ENCODE assay signal across 1 cellular context in genomic region chr5:72243706-72244105, GRCh38.
A peak's percentile ranks its signal among the peaks of the same experiment; 100 is the strongest.
TF ChIP-seq lines count a peak whose summit lies in the region.

No MANE protein-coding gene starts in this region.

TF ChIP-seq in K562, 482 proteins besides CTCF, POLR2A, EP300 and RAD21 (continued from another document):
- no peak for TF ChIP-seq ZNF398 (CRISPR knock-in tag; IDR thresholded peaks at IDR 0.05)
- TF ChIP-seq, protein P1, sequence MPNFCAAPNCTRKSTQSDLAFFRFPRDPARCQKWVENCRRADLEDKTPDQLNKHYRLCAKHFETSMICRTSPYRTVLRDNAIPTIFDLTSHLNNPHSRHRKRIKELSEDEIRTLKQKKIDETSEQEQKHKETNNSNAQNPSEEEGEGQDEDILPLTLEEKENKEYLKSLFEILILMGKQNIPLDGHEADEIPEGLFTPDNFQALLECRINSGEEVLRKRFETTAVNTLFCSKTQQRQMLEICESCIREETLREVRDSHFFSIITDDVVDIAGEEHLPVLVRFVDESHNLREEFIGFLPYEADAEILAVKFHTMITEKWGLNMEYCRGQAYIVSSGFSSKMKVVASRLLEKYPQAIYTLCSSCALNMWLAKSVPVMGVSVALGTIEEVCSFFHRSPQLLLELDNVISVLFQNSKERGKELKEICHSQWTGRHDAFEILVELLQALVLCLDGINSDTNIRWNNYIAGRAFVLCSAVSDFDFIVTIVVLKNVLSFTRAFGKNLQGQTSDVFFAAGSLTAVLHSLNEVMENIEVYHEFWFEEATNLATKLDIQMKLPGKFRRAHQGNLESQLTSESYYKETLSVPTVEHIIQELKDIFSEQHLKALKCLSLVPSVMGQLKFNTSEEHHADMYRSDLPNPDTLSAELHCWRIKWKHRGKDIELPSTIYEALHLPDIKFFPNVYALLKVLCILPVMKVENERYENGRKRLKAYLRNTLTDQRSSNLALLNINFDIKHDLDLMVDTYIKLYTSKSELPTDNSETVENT (CRISPR knock-in tag; IDR thresholded peaks at IDR 0.05) = no peak
- no peak for TF ChIP-seq ZNF644 (tag; IDR thresholded peaks at IDR 0.05; ENCODE audit: low read depth)
- TF ChIP-seq ZNF583 (CRISPR knock-in tag; IDR thresholded peaks at IDR 0.05) = no peak
- TF ChIP-seq, protein P2, sequence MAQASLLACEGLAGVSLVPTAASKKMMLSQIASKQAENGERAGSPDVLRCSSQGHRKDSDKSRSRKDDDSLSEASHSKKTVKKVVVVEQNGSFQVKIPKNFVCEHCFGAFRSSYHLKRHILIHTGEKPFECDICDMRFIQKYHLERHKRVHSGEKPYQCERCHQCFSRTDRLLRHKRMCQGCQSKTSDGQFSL (CRISPR knock-in tag; IDR thresholded peaks at IDR 0.05) = no peak
- TF ChIP-seq, protein P2 (tag; IDR thresholded peaks at IDR 0.05) = no peak
- TF ChIP-seq PML (IDR thresholded peaks at IDR 0.05; ENCODE audit: low read length) = no peak
- TF ChIP-seq ZNF311 (CRISPR knock-in tag; IDR thresholded peaks at IDR 0.05) = no peak
- no peak for TF ChIP-seq LCOR (CRISPR knock-in tag; IDR thresholded peaks at IDR 0.05)
- TF ChIP-seq SIN3A (IDR thresholded peaks at IDR 0.05; ENCODE audit: borderline replicate concordance in 2 of 2, control insufficient read depth in 1 of 2, low read depth in 2 of 2, low read length in 2 of 2) = no peak
- no peak for TF ChIP-seq CBFA2T2 (conservative IDR thresholded peaks at IDR 0.05)
- TF ChIP-seq GATAD2B (IDR thresholded peaks at IDR 0.05; ENCODE audit: borderline replicate concordance) = no peak
- no peak for TF ChIP-seq SMAD4 (CRISPR knock-in tag; conservative IDR thresholded peaks at IDR 0.05)
- TF ChIP-seq, protein P3, sequence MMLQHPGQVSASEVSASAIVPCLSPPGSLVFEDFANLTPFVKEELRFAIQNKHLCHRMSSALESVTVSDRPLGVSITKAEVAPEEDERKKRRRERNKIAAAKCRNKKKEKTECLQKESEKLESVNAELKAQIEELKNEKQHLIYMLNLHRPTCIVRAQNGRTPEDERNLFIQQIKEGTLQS (IDR thresholded peaks at IDR 0.05) = peak; percentile 51; the same call in 1 of the 2 replicates
- TF ChIP-seq, protein P3 (CRISPR knock-in tag; conservative IDR thresholded peaks at IDR 0.05) = no peak
- TF ChIP-seq PHTF2 (CRISPR knock-in tag; IDR thresholded peaks at IDR 0.05) = no peak
- no peak for TF ChIP-seq CEBPG (CRISPR knock-in tag; IDR thresholded peaks at IDR 0.05)
- peak; percentile 65 to 66; a peak in 3 of 4 replicates for TF ChIP-seq CEBPG (tag; conservative IDR thresholded peaks at IDR 0.05 in 1 of 2, IDR thresholded peaks at IDR 0.05 in 1 of 2)
- TF ChIP-seq REST (CRISPR knock-in tag; IDR thresholded peaks at IDR 0.05; ENCODE audit: low read depth) = no peak
- TF ChIP-seq SAFB2 (IDR thresholded peaks at IDR 0.05; ENCODE audit: borderline replicate concordance, low read depth, low read length, severe bottlenecking) = no peak
- no peak for TF ChIP-seq MGA (IDR thresholded peaks at IDR 0.05)
- no peak for TF ChIP-seq JUN (IDR thresholded peaks at IDR 0.05; ENCODE audit: borderline replicate concordance, low read depth, low read length)
- no peak for TF ChIP-seq JUN (CRISPR knock-in tag; IDR thresholded peaks at IDR 0.05; ENCODE audit: borderline replicate concordance)
- peak; percentile 38; the same call in 1 of the 2 replicates for TF ChIP-seq SOX6 (IDR thresholded peaks at IDR 0.05)
- TF ChIP-seq NR3C1 (CRISPR knock-in tag; IDR thresholded peaks at IDR 0.05) = no peak
- TF ChIP-seq, protein P4, sequence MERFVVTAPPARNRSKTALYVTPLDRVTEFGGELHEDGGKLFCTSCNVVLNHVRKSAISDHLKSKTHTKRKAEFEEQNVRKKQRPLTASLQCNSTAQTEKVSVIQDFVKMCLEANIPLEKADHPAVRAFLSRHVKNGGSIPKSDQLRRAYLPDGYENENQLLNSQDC (CRISPR knock-in tag; IDR thresholded peaks at IDR 0.05) = no peak
- no peak for TF ChIP-seq HMG20A (CRISPR knock-in tag; conservative IDR thresholded peaks at IDR 0.05)
- no peak for TF ChIP-seq ZNF324 (CRISPR knock-in tag; IDR thresholded peaks at IDR 0.05)
- TF ChIP-seq FOXA3 (CRISPR knock-in tag; conservative IDR thresholded peaks at IDR 0.05 in 1 of 2, IDR thresholded peaks at IDR 0.05 in 1 of 2) = no peak
- TF ChIP-seq ZNF408 (CRISPR knock-in tag; IDR thresholded peaks at IDR 0.05; ENCODE audit: low read depth) = no peak
- no peak for TF ChIP-seq RCOR1 (IDR thresholded peaks at IDR 0.05; ENCODE audit: borderline replicate concordance in 1 of 2, low read depth in 2 of 2, low read length in 2 of 2)
- no peak for TF ChIP-seq TFAP4 (CRISPR knock-in tag; IDR thresholded peaks at IDR 0.05; ENCODE audit: borderline replicate concordance)
- 0 out of 2 replicates have a peak, but pooled peaks have one; percentile 29 for TF ChIP-seq SMARCA4 (IDR thresholded peaks at IDR 0.05)
- peak; percentile 87 for TF ChIP-seq CEBPB (tag; IDR thresholded peaks at IDR 0.05)
- TF ChIP-seq, protein P5, sequence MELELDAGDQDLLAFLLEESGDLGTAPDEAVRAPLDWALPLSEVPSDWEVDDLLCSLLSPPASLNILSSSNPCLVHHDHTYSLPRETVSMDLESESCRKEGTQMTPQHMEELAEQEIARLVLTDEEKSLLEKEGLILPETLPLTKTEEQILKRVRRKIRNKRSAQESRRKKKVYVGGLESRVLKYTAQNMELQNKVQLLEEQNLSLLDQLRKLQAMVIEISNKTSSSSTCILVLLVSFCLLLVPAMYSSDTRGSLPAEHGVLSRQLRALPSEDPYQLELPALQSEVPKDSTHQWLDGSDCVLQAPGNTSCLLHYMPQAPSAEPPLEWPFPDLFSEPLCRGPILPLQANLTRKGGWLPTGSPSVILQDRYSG (tag; conservative IDR thresholded peaks at IDR 0.05; ENCODE audit: low read depth) = no peak
